8 cellular contexts compared by ENCODE assay signal in the genomic region with DNA sequence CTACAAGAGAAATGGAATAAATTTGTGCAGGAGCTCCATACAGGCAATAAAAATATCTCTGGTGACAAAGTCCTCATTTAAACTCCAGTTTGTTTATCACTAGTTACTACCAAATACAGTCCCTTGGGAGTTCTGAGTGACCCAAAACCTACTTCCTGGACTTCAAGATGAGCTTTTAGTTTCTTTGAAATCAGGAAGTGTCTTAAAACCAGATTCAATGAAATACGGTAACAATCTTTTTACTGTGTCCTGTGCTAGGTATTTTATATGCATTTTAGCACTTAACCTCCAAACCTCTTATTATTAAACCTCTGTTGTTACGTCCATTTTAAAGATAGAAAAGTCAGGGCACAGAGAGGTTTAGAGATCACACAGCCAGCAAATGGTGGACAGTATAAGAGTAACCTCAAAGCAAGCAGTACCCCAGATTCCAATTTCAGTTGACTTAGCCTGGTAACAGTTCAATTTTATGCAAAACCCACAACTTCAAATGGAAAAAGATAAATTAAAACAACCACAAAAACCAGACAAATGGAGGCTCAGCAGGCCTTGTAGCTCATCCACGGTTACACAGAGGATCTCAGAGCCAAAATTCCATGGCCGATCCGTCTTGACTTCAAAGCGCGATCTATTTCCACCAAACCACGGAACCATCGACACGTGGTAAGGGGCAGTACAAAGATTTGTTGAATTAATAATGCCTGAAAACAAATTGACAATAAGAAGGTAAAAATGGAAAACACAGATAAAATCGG. TPM values are rescaled to one million over a fixed set of nuclear protein-coding genes. Genes with fewer than 3 reads are reported as not detected.
DNase-seq lines count a peak whose midpoint lies in the region; ATAC-seq and TF ChIP-seq lines count a peak whose summit lies in the region.

No MANE protein-coding gene starts in this region.

- peaks cover 53% of the 10 kb centered on the region for H3K4me1 Mint-ChIP-seq in neural crest cell

- peak overlapping the region; percentile 97 for H3K4me3 Mint-ChIP-seq in neural crest cell

- H4K20me1 ChIP-seq in BLaER1 = peaks cover 31% of the 10 kb centered on the region

- H3K4me1 ChIP-seq in BLaER1 = peaks cover 38% of the 10 kb centered on the region

- peaks cover 17% of the 10 kb centered on the region for H3K36me3 Mint-ChIP-seq in neural crest cell (ENCODE audit: low read depth)

- peak overlapping the region; percentile 97 for H3K27ac ChIP-seq in BLaER1
- H3K27ac ChIP-seq in WERI-Rb-1 = peak overlapping the region; percentile 98

- peak overlapping the region; percentile 93 for H3K9ac ChIP-seq in BLaER1

- no peaks in the 10 kb centered on the region for H3K9me3 Mint-ChIP-seq in neural crest cell

- DNase-seq in HFF-Myc (ENCODE audit: extremely low read depth, low read depth) = no peak
- DNase-seq in WERI-Rb-1 = no peak
- no peak for DNase-seq in epithelial cell of esophagus (ENCODE audit: low read depth)
- no peak for DNase-seq in neural crest cell (ENCODE audit: low read depth, low spot score)
- DNase-seq in epidermal melanocyte (ENCODE audit: insufficient read length, low spot score) = no peak
- DNase-seq in NCI-H1092 treated with DMSO at 0.1 percent for 48 hours (lab: John Stamatoyannopoulos, UW) = no peak

- H3K27ac Mint-ChIP-seq in neural crest cell (ENCODE audit: unreplicated experiment) = peak overlapping the region; percentile 99

- H3K36me3 ChIP-seq in BLaER1 = peaks cover 26% of the 10 kb centered on the region
- peaks cover 22% of the 10 kb centered on the region for H3K36me3 ChIP-seq in WERI-Rb-1

- ATAC-seq in GM18909 (IDR thresholded peaks at IDR 0.05; ENCODE audit: poor library complexity, unreplicated experiment) = no peak

- H3K4me3 ChIP-seq in BLaER1 = peak overlapping the region; percentile 81
- H3K4me3 ChIP-seq in HFF-Myc (replicated peaks; ENCODE audit: low read depth, low read length) = peak overlapping the region; percentile 86
- H3K4me3 ChIP-seq in WERI-Rb-1 (ENCODE audit: low read depth, low read length) = peak overlapping the region; percentile 56
- H3K4me3 ChIP-seq in epithelial cell of esophagus (ENCODE audit: low read length) = peak overlapping the region; percentile 84

- no peak for TF ChIP-seq CTCF in HFF-Myc (IDR thresholded peaks at IDR 0.05; ENCODE audit: low read depth, low read length, missing control alignments)
- TF ChIP-seq CTCF in WERI-Rb-1 (IDR thresholded peaks at IDR 0.05; ENCODE audit: low read depth, low read length) = no peak
- no peak for TF ChIP-seq CTCF in epithelial cell of esophagus (IDR thresholded peaks at IDR 0.05; ENCODE audit: insufficient read depth, low read depth, low read length, missing control alignments)
- no peak for TF ChIP-seq CTCF in neural crest cell (conservative IDR thresholded peaks at IDR 0.05)

- H3K27me3 Mint-ChIP-seq in neural crest cell (ENCODE audit: low read depth) = no peaks in the 10 kb centered on the region

- H3K4me2 ChIP-seq in BLaER1 = peak overlapping the region; percentile 86

- H3K27me3 ChIP-seq in BLaER1 (no peaks in the 10 kb centered on the region), WERI-Rb-1 (ENCODE audit: insufficient read depth, low read depth, severe bottlenecking) (no peaks in the 10 kb centered on the region)

- H3K9me3 ChIP-seq in BLaER1 = no peaks in the 10 kb centered on the region
- H3K9me3 ChIP-seq in WERI-Rb-1 (ENCODE audit: severe bottlenecking) = no peaks in the 10 kb centered on the region

RNA-seq across cellular contexts. Expression of gene KCMF1, which starts 1.3 kb away (rescaled TPM):
- total RNA-seq in neural crest cell = 57.0 and 61.2 TPM in 2 replicates
